22 cellular contexts compared by ENCODE assay signal in genomic region chr7:156881676-156882075, GRCh38.
"Had no signal": no experiment of that assay in that cellular context is flagged by ENCODE, and none has a peak within 500 bp of the region (broad histone marks: within the 10 kb centered on the region; RNA-seq: fewer than 3 reads in every experiment).

No MANE protein-coding gene starts in this region.

- DNase-seq: activated CD4-positive, alpha-beta memory T cell treated with anti-CD3 and anti-CD28 coated beads, Interleukin-2, amount 10 ng/mL, durations not matched to agents 7 days and 5 days; activated CD4-positive, alpha-beta T cell treated with anti-CD3 and anti-CD28 coated beads for 1 hour; activated CD4-positive, alpha-beta T cell treated with anti-CD3 and anti-CD28 coated beads, Interleukin-2, amount 50 U/mL, for 1 hour; activated gamma-delta T cell; activated naive CD4-positive, alpha-beta T cell treated with anti-CD3 and anti-CD28 coated beads for 36 hours; adrenal gland; anterior cingulate cortex; cerebellar nuclear complex; Kasumi-1; NCI-H1048; NCI-H1417; NCI-H1694; NCI-H2029 treated with DMSO at 0.1 percent for 48 hours; NCI-H446; NCI-H524; PC-3; SHP77 had no signal

- FAIRE-seq: colon, K562, RCC 7860 had no signal

- H3K27me3 ChIP-seq: adrenal gland, SJSA1 had no signal

- H3K36me3 ChIP-seq: adrenal gland, SJSA1 had no signal

- H3K4me3 ChIP-seq: adrenal gland, K562, SJSA1 had no signal

- H3K4me1 ChIP-seq: adrenal gland, SJSA1 had no signal

- H3K27ac ChIP-seq: SJSA1 had no signal

- ATAC-seq: K562, PC-3, SK-N-SH treated with all-trans-retinoic acid at 6 μM for 48 hours had no signal

- H3K9me3 ChIP-seq: adrenal gland, SJSA1 had no signal
